ENCODE assay signal across 7 cellular contexts in genomic region chr4:73704314-73705055, GRCh38. TPM values are rescaled to one million over a fixed set of nuclear protein-coding genes. Genes with fewer than 3 reads are reported as not detected.
A peak's percentile ranks its signal among the peaks of the same experiment; 100 is the strongest.
DNase-seq lines count a peak whose midpoint lies in the region; ATAC-seq and TF ChIP-seq lines count a peak whose summit lies in the region.

No MANE protein-coding gene starts in this region.

- H4K20me1 ChIP-seq in H9 (ENCODE audit: control insufficient read depth, insufficient read depth, insufficient read length): no peaks in the 10 kb centered on the region

- no peaks in the 10 kb centered on the region for H3K9me3 ChIP-seq in H9 (ENCODE audit: control insufficient read depth, low read depth, low read length)
- H3K9me3 ChIP-seq in colonic mucosa: no peaks in the 10 kb centered on the region

- H4K5ac ChIP-seq in H9 (ENCODE audit: insufficient read length, low read depth, low read length): peak overlapping the region; percentile 93

- peak overlapping the region; percentile 42 for H3K4me2 ChIP-seq in H9 (ENCODE audit: insufficient read depth, insufficient read length, low read length)

- H3K23ac ChIP-seq in H9 (ENCODE audit: insufficient read length, low read depth, low read length): no peak overlapping the region

- H3T11ph ChIP-seq in H9 (ENCODE audit: low read length): no peak overlapping the region

- H3K4me3 Mint-ChIP-seq in H9: no peak overlapping the region
- H3K4me3 Mint-ChIP-seq in activated T-cell treated with anti-CD3 and anti-CD28 coated beads, Interleukin-2, amount 50 U/mL, for 4 hours: no peak overlapping the region

- no peaks in the 10 kb centered on the region for H3K23me2 ChIP-seq in H9 (ENCODE audit: insufficient read length, low read depth, low read length, poor library complexity, severe bottlenecking)

- no peak overlapping the region for H3K56ac ChIP-seq in H9 (ENCODE audit: insufficient read length, low read depth, low read length)

- no peak for TF ChIP-seq CTCF in H9 (conservative IDR thresholded peaks at IDR 0.05)
- no peak for TF ChIP-seq CTCF in colonic mucosa (IDR thresholded peaks at IDR 0.05)

- peaks cover 0 to 2% of the 10 kb centered on the region in 2 experiments; a peak in 1 of 5 replicates for H3K9me3 Mint-ChIP-seq in H9
- H3K9me3 Mint-ChIP-seq in activated T-cell treated with anti-CD3 and anti-CD28 coated beads, Interleukin-2, amount 50 U/mL, for 4 hours: no peaks in the 10 kb centered on the region

- no peak overlapping the region for H3K14ac ChIP-seq in H9 (ENCODE audit: insufficient read depth, low read length)

- H3K36me3 ChIP-seq in colonic mucosa: no peaks in the 10 kb centered on the region

- no peak overlapping the region; the same call in 1 of the 2 replicates for H2BK15ac ChIP-seq in H9 (ENCODE audit: low read depth, low read length)

- H3K79me1 ChIP-seq in H9 (ENCODE audit: insufficient read depth, low read depth, low read length, poor library complexity, severe bottlenecking): no peaks in the 10 kb centered on the region

- peak overlapping the region; percentile 99 for H3K27ac ChIP-seq in H9 (ENCODE audit: insufficient read length, low read depth, low read length)
- no peak overlapping the region for H3K27ac ChIP-seq in colonic mucosa

- no peaks in the 10 kb centered on the region; the same call in 1 of the 2 replicates for H3K27me3 Mint-ChIP-seq in H9 (ENCODE audit: low read depth)
- no peaks in the 10 kb centered on the region for H3K27me3 Mint-ChIP-seq in activated T-cell treated with anti-CD3 and anti-CD28 coated beads, Interleukin-2, amount 50 U/mL, for 4 hours (ENCODE audit: low read depth)

- DNase-seq in H9 (no peak), NCI-H510A (lab: John Stamatoyannopoulos, UW) (peak; percentile 59), colonic mucosa (peak; percentile 46), lung microvascular endothelial cell (ENCODE audit: low read depth in 2 of 2) (peak; percentile 76 to 99)
- DNase-seq in activated T-cell treated with anti-CD3 and anti-CD28 coated beads, Interleukin-2, amount 50 U/mL, for 4 hours: no peak

- no peaks in the 10 kb centered on the region for H3K79me2 ChIP-seq in H9 (ENCODE audit: insufficient read depth, low read length)

- no peak overlapping the region for H2BK120ac ChIP-seq in H9 (ENCODE audit: low read depth, low read length, poor library complexity, severe bottlenecking)

- H2BK12ac ChIP-seq in H9 (ENCODE audit: insufficient read length, low read depth, low read length): peak overlapping the region; percentile 1

- intact Hi-C loops in colonic mucosa (cut with DNase I): no loop called here

- H3K9ac ChIP-seq in H9 (ENCODE audit: extremely low read depth, insufficient read length, low read length) (peak overlapping the region; percentile 31), colonic mucosa (ENCODE audit: low read depth in 2 of 2, low read length in 2 of 2) (no peak overlapping the region)

- peak overlapping the region in 2 of 3 experiments; percentile 52 to 98; a peak in 5 of 7 replicates for H3K27ac Mint-ChIP-seq in H9

- peak overlapping the region; percentile 3 for H2AK5ac ChIP-seq in H9 (ENCODE audit: insufficient read length, low read length)

- WGBS in H9 (ENCODE audit: extremely low coverage, insufficient read length, low lambda C conversion rate): no CpG with 5 or more reads among the region's 9 CpGs

- peaks cover 12 to 24% of the 10 kb centered on the region in 2 experiments for H3K4me1 Mint-ChIP-seq in H9
- no peaks in the 10 kb centered on the region for H3K4me1 Mint-ChIP-seq in activated T-cell treated with anti-CD3 and anti-CD28 coated beads, Interleukin-2, amount 50 U/mL, for 4 hours (ENCODE audit: low read depth)

- no peak overlapping the region for H2AFZ ChIP-seq in H9 (ENCODE audit: low read length)

- H3K36me3 Mint-ChIP-seq in H9 (ENCODE audit: insufficient read depth in 1 of 3, low read depth in 3 of 3): no peaks in the 10 kb centered on the region; a peak in 1 of 7 replicates
- H3K36me3 Mint-ChIP-seq in activated T-cell treated with anti-CD3 and anti-CD28 coated beads, Interleukin-2, amount 50 U/mL, for 4 hours (ENCODE audit: insufficient read depth): no peaks in the 10 kb centered on the region

- no peak overlapping the region for H3K18ac ChIP-seq in H9 (ENCODE audit: insufficient read length, low read depth, low read length)

- ATAC-seq in GM18868 (IDR thresholded peaks at IDR 0.05; ENCODE audit: unreplicated experiment) (no peak), HG03025 (IDR thresholded peaks at IDR 0.05; ENCODE audit: low FRiP score, unreplicated experiment) (no peak)
- no peak for ATAC-seq in activated T-cell treated with anti-CD3 and anti-CD28 coated beads, Interleukin-2, amount 50 U/mL, for 4 hours

- H4K8ac ChIP-seq in H9 (replicated peaks; ENCODE audit: insufficient read length, low read depth, low read length): no peak overlapping the region

- H3K4me3 ChIP-seq in colonic mucosa: no peak overlapping the region

- H2BK20ac ChIP-seq in H9 (ENCODE audit: low read depth, low read length, poor library complexity, severe bottlenecking): no peak overlapping the region

- H3K27me3 ChIP-seq in H9 (ENCODE audit: insufficient read depth, low read length) (no peaks in the 10 kb centered on the region), colonic mucosa (no peaks in the 10 kb centered on the region)

- peaks cover 9% of the 10 kb centered on the region; the same call in 1 of the 2 replicates for H3K4me1 ChIP-seq in H9 (ENCODE audit: insufficient read depth, low read length)
- H3K4me1 ChIP-seq in colonic mucosa: no peaks in the 10 kb centered on the region

- H4K91ac ChIP-seq in H9 (ENCODE audit: insufficient read length, low read depth, low read length): no peak overlapping the region

- peak overlapping the region; percentile 91 for H2BK5ac ChIP-seq in H9 (ENCODE audit: insufficient read length, low read length)

- H3K4ac ChIP-seq in H9 (ENCODE audit: low read depth, low read length): no peak overlapping the region

RNA-seq across cellular contexts. Expression of gene CXCL8, which starts 35.9 kb away (rescaled TPM):
- total RNA-seq in H9 (2021) (not detected in 2 replicates), colonic mucosa (1 to 10 TPM in 1 of 2 donors, under 1 TPM in 1; 0.89 to 4.7 TPM), lung microvascular endothelial cell (43.4 and 90.9 TPM in 2 replicates)
- 1 to 10 TPM; 2.5 to 4.2 (median 3.9) TPM for total RNA-seq in activated T-cell treated with anti-CD3 and anti-CD28 coated beads, Interleukin-2, amount 50 U/mL, for 4 hours

Comparison
In these comparisons a context has a peak if more than half of its experiments do, and no peak if none do; other contexts are left out.
1. DNase-seq: peak in NCI-H510A (single experiment), colonic mucosa (single experiment) and lung microvascular endothelial cell (2 of 2); none in H9 (single experiment) and activated T-cell treated with anti-CD3 and anti-CD28 coated beads, Interleukin-2, amount 50 U/mL, for 4 hours (single experiment).